Comparison of ENCODE assay signal across 1 cellular context in the genomic region with DNA sequence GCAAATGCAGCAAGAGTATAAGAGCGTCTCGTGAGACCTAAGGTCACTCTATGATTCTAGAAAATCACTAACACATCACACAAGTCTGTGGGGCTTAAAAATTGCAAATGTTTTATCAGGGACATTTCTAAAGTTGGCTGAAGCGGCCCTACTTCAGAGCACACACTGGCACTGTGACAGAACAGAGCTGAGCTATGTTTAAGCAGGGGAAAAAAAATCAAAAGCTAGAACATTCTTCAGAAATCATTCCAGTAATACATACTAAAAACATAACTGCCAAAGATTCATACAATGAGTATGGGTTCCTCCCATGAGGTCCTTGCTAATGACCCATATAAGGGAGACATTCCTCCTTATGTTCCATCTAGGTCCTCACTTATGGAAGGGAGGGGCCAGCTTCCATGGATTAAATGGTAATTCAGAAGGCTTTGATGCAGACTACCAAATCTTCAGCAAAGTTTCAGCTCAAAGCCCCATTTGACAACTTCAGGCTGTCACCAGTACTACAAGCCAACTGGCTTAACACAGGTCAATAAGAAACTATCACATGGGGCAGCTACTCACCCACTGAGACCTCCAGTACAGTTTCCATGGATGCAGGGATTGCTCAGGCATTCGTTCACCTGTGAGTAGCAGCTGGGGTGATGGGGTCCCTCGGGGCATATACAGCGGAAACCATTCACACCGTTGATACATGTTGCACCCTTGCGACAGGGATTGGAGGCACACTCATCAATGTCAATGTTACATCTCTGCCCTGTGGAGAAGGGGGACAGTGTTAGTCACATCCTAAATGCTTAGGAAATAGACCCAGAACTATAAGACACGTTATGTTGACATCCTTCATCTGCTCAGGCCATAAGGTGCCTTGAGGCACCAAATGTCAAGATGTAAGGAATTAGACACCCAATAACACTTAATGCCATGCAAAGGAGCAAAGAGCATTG.
TF ChIP-seq lines count a peak whose summit lies in the region.

No MANE protein-coding gene starts in this region.

TF ChIP-seq in WTC11, 78 proteins besides CTCF, POLR2A, EP300 and RAD21 (continued from another document):
- TF ChIP-seq, protein P1, sequence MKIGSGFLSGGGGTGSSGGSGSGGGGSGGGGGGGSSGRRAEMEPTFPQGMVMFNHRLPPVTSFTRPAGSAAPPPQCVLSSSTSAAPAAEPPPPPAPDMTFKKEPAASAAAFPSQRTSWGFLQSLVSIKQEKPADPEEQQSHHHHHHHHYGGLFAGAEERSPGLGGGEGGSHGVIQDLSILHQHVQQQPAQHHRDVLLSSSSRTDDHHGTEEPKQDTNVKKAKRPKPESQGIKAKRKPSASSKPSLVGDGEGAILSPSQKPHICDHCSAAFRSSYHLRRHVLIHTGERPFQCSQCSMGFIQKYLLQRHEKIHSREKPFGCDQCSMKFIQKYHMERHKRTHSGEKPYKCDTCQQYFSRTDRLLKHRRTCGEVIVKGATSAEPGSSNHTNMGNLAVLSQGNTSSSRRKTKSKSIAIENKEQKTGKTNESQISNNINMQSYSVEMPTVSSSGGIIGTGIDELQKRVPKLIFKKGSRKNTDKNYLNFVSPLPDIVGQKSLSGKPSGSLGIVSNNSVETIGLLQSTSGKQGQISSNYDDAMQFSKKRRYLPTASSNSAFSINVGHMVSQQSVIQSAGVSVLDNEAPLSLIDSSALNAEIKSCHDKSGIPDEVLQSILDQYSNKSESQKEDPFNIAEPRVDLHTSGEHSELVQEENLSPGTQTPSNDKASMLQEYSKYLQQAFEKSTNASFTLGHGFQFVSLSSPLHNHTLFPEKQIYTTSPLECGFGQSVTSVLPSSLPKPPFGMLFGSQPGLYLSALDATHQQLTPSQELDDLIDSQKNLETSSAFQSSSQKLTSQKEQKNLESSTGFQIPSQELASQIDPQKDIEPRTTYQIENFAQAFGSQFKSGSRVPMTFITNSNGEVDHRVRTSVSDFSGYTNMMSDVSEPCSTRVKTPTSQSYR (CRISPR knock-in tag; IDR thresholded peaks at IDR 0.05) = no peak
- TF ChIP-seq, protein P2, sequence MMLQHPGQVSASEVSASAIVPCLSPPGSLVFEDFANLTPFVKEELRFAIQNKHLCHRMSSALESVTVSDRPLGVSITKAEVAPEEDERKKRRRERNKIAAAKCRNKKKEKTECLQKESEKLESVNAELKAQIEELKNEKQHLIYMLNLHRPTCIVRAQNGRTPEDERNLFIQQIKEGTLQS (CRISPR knock-in tag; conservative IDR thresholded peaks at IDR 0.05) = no peak
- TF ChIP-seq, protein P3, sequence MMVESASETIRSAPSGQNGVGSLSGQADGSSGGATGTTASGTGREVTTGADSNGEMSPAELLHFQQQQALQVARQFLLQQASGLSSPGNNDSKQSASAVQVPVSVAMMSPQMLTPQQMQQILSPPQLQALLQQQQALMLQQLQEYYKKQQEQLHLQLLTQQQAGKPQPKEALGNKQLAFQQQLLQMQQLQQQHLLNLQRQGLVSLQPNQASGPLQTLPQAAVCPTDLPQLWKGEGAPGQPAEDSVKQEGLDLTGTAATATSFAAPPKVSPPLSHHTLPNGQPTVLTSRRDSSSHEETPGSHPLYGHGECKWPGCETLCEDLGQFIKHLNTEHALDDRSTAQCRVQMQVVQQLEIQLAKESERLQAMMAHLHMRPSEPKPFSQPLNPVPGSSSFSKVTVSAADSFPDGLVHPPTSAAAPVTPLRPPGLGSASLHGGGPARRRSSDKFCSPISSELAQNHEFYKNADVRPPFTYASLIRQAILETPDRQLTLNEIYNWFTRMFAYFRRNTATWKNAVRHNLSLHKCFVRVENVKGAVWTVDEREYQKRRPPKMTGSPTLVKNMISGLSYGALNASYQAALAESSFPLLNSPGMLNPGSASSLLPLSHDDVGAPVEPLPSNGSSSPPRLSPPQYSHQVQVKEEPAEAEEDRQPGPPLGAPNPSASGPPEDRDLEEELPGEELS (CRISPR knock-in tag; IDR thresholded peaks at IDR 0.05) = no peak
- TF ChIP-seq SMAD3 (CRISPR knock-in tag; IDR thresholded peaks at IDR 0.05; ENCODE audit: borderline replicate concordance) = no peak
- no peak for TF ChIP-seq ETV6 (CRISPR knock-in tag; IDR thresholded peaks at IDR 0.05)
- TF ChIP-seq ZNF416 (CRISPR knock-in tag; IDR thresholded peaks at IDR 0.05) = no peak
- no peak for TF ChIP-seq NFYB (CRISPR knock-in tag; conservative IDR thresholded peaks at IDR 0.05; ENCODE audit: low read depth)
- TF ChIP-seq, protein P4, sequence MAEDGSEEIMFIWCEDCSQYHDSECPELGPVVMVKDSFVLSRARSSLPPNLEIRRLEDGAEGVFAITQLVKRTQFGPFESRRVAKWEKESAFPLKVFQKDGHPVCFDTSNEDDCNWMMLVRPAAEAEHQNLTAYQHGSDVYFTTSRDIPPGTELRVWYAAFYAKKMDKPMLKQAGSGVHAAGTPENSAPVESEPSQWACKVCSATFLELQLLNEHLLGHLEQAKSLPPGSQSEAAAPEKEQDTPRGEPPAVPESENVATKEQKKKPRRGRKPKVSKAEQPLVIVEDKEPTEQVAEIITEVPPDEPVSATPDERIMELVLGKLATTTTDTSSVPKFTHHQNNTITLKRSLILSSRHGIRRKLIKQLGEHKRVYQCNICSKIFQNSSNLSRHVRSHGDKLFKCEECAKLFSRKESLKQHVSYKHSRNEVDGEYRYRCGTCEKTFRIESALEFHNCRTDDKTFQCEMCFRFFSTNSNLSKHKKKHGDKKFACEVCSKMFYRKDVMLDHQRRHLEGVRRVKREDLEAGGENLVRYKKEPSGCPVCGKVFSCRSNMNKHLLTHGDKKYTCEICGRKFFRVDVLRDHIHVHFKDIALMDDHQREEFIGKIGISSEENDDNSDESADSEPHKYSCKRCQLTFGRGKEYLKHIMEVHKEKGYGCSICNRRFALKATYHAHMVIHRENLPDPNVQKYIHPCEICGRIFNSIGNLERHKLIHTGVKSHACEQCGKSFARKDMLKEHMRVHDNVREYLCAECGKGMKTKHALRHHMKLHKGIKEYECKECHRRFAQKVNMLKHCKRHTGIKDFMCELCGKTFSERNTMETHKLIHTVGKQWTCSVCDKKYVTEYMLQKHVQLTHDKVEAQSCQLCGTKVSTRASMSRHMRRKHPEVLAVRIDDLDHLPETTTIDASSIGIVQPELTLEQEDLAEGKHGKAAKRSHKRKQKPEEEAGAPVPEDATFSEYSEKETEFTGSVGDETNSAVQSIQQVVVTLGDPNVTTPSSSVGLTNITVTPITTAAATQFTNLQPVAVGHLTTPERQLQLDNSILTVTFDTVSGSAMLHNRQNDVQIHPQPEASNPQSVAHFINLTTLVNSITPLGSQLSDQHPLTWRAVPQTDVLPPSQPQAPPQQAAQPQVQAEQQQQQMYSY (CRISPR knock-in tag; IDR thresholded peaks at IDR 0.05) = no peak
- TF ChIP-seq, protein P5, sequence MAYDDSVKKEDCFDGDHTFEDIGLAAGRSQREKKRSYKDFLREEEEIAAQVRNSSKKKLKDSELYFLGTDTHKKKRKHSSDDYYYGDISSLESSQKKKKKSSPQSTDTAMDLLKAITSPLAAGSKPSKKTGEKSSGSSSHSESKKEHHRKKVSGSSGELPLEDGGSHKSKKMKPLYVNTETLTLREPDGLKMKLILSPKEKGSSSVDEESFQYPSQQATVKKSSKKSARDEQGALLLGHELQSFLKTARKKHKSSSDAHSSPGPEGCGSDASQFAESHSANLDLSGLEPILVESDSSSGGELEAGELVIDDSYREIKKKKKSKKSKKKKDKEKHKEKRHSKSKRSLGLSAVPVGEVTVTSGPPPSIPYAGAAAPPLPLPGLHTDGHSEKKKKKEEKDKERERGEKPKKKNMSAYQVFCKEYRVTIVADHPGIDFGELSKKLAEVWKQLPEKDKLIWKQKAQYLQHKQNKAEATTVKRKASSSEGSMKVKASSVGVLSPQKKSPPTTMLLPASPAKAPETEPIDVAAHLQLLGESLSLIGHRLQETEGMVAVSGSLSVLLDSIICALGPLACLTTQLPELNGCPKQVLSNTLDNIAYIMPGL (CRISPR knock-in tag; IDR thresholded peaks at IDR 0.05) = no peak
